In genomic region chr6:31272431-31272830, GRCh38 we compare ENCODE assay signal across 8 cellular contexts. TPM values are rescaled to one million over a fixed set of nuclear protein-coding genes. Genes with fewer than 3 reads are reported as not detected.
DNase-seq lines count a peak whose midpoint lies in the region; ATAC-seq and TF ChIP-seq lines count a peak whose summit lies in the region.

No MANE protein-coding gene starts in this region.

- no peaks in the 10 kb centered on the region for H3K79me2 ChIP-seq in neural cell (replicated peaks; ENCODE audit: insufficient read depth, low read length)

- H3K27ac Mint-ChIP-seq in activated CD4-positive, alpha-beta T cell treated with anti-CD3 and anti-CD28 coated beads for 36 hours: peak overlapping the region; percentile 99

- no peaks in the 10 kb centered on the region for H3K9me3 Mint-ChIP-seq in activated CD4-positive, alpha-beta T cell treated with anti-CD3 and anti-CD28 coated beads for 36 hours (ENCODE audit: low read depth)

- CTCF ChIA-PET in activated CD4-positive, alpha-beta T cell treated with anti-CD3 and anti-CD28 coated beads for 36 hours (lab: Charles Lee): interaction anchor here (0.6 to 1.0 kb wide), 3 partner anchors 68 to 96 kb away, joined by 3 to 4 read pairs (median 3); no protein-coding TSS in a partner anchor

- no peak for TF ChIP-seq RAD21 in neural cell (conservative IDR thresholded peaks at IDR 0.05)

- no peak overlapping the region for H2AFZ ChIP-seq in neural cell (ENCODE audit: low read depth, low read length)

- TF ChIP-seq CTCF in Peyer's patch (IDR thresholded peaks at IDR 0.05) (no peak), epithelial cell of esophagus (IDR thresholded peaks at IDR 0.05; ENCODE audit: insufficient read depth, low read depth, low read length, missing control alignments) (no peak), neural cell (IDR thresholded peaks at IDR 0.05; ENCODE audit: poor library complexity, severe bottlenecking) (no peak)

- H3K4me3 ChIP-seq in Peyer's patch (peak overlapping the region; percentile 48 to 93 (median 86)), epithelial cell of esophagus (ENCODE audit: low read length) (peak overlapping the region; percentile 78), neural cell (ENCODE audit: low read length) (peak overlapping the region; percentile 73)

- H3K27me3 ChIP-seq in Peyer's patch (no peaks in the 10 kb centered on the region), neural cell (ENCODE audit: insufficient read depth, low read depth, low read length) (peaks cover 3% of the 10 kb centered on the region)

- no peak for TF ChIP-seq POLR2A in Peyer's patch (IDR thresholded peaks at IDR 0.05)

- H3K9me3 ChIP-seq in Peyer's patch (no peaks in the 10 kb centered on the region), neural cell (ENCODE audit: low read length) (no peaks in the 10 kb centered on the region)

- peaks cover 54% of the 10 kb centered on the region for H3K4me1 Mint-ChIP-seq in activated CD4-positive, alpha-beta T cell treated with anti-CD3 and anti-CD28 coated beads for 36 hours

- H3K36me3 ChIP-seq in Peyer's patch (peaks cover 0 to 7% (median 0%) of the 10 kb centered on the region in 3 donors), neural cell (ENCODE audit: insufficient read depth, low read length) (no peaks in the 10 kb centered on the region)

- DNase-seq in activated CD4-positive, alpha-beta T cell treated with anti-CD3 and anti-CD28 coated beads for 36 hours: peak; percentile 29
- no peak for DNase-seq in activated CD4-positive, alpha-beta T cell treated with anti-CD3 and anti-CD28 coated beads for 48 hours
- DNase-seq in Peyer's patch: peak in 1 of 3 donors; percentile 38
- peak; percentile 4 for DNase-seq in epithelial cell of esophagus (ENCODE audit: low read depth)
- DNase-seq in activated CD4-positive, CD25-positive, alpha-beta regulatory T cell (lab: John Stamatoyannopoulos, UW): no peak
- no peak for DNase-seq in NCI-H1436 treated with DMSO at 0.1 percent for 48 hours (lab: John Stamatoyannopoulos, UW)

- no peaks in the 10 kb centered on the region for H4K20me1 ChIP-seq in neural cell (ENCODE audit: insufficient read depth)

- no peaks in the 10 kb centered on the region for H3K27me3 Mint-ChIP-seq in activated CD4-positive, alpha-beta T cell treated with anti-CD3 and anti-CD28 coated beads for 36 hours

- TF ChIP-seq EP300 in neural cell (conservative IDR thresholded peaks at IDR 0.05; ENCODE audit: poor library complexity, severe bottlenecking): no peak

- H3K36me3 Mint-ChIP-seq in activated CD4-positive, alpha-beta T cell treated with anti-CD3 and anti-CD28 coated beads for 36 hours (ENCODE audit: low read depth): peaks cover 43% of the 10 kb centered on the region

- intact Hi-C loops in activated CD4-positive, alpha-beta T cell treated with anti-CD3 and anti-CD28 coated beads for 36 hours (cut with DNase I, micrococcal nuclease): loop anchor here (1.0 to 5.0 kb wide), 9 partner anchors 60 to 655 kb away; partner anchors contain the start of genes HLA-B (in 1 of the 2), MRPS18B (in 1 of the 2), PPP1R10 (in 1 of the 2) and TCF19 (in 1 of the 2)

- no peak overlapping the region for H3K4me2 ChIP-seq in neural cell (ENCODE audit: low read length)

- no peaks in the 10 kb centered on the region for H3F3A ChIP-seq in neural cell (ENCODE audit: insufficient read depth, low read length, poor library complexity, severe bottlenecking)

- POLR2A ChIA-PET in activated CD4-positive, alpha-beta T cell treated with anti-CD3 and anti-CD28 coated beads for 36 hours (lab: Charles Lee): no interaction called here

- peak overlapping the region; percentile 53 for H3K9ac ChIP-seq in neural cell (ENCODE audit: low read length)

- H3K9me2 ChIP-seq in neural cell (ENCODE audit: insufficient read depth, low read length): no peaks in the 10 kb centered on the region

- no peak for ATAC-seq in activated CD4-positive, alpha-beta T cell treated with anti-CD3 and anti-CD28 coated beads for 36 hours
- no peak for ATAC-seq in activated CD4-positive, CD25-positive, alpha-beta regulatory T cell treated with anti-CD3 and anti-CD28 coated beads, Interleukin-2, amount 50 U/mL, for 24 hours

- H3K4me1 ChIP-seq in Peyer's patch: no peaks in the 10 kb centered on the region

- peak overlapping the region; percentile 95 for H3K4me3 Mint-ChIP-seq in activated CD4-positive, alpha-beta T cell treated with anti-CD3 and anti-CD28 coated beads for 36 hours

- H3K27ac ChIP-seq in Peyer's patch: peak overlapping the region; percentile 79 to 100 (median 98)
- H3K27ac ChIP-seq in neural cell (ENCODE audit: low read length): no peak overlapping the region

TF ChIP-seq in neural cell, 6 proteins besides CTCF, POLR2A, EP300 and RAD21:
- TF ChIP-seq MXI1 (conservative IDR thresholded peaks at IDR 0.05; ENCODE audit: poor library complexity, severe bottlenecking) (no peak), EZH2 (IDR thresholded peaks at IDR 0.05; ENCODE audit: borderline replicate concordance, insufficient read depth, low read length, poor library complexity, severe bottlenecking) (no peak), POLR2AphosphoS5 (IDR thresholded peaks at IDR 0.05) (no peak), TAF1 (IDR thresholded peaks at IDR 0.05; ENCODE audit: low read depth) (no peak), SMC3 (conservative IDR thresholded peaks at IDR 0.05; ENCODE audit: poor library complexity) (no peak), REST (IDR thresholded peaks at IDR 0.05; ENCODE audit: borderline replicate concordance) (no peak)
TF ChIP-seq in neural cell: peak in this region for 0.

RNA-seq across cellular contexts. Expression of gene HLA-C, which starts 0.5 kb away (rescaled TPM):
- total RNA-seq in activated CD4-positive, alpha-beta T cell treated with anti-CD3 and anti-CD28 coated beads for 36 hours: 100 to 1,000 TPM; 660 to 678 TPM
- total RNA-seq in Peyer's patch: 1,000 to 10,000 TPM in 2 of 4 donors, 100 to 1,000 TPM in 2; 144 to 1,614 (median 839) TPM
- 18.0 and 33.6 TPM in 2 replicates for polyA plus RNA-seq in neural cell
- polyA minus RNA-seq in neural cell: 7.4 and 10.0 TPM in 2 replicates

Comparison
In these comparisons a context has a peak if more than half of its experiments do, and no peak if none do; other contexts are left out.
1. DNase-seq: peak in activated CD4-positive, alpha-beta T cell treated with anti-CD3 and anti-CD28 coated beads for 36 hours (single experiment) and epithelial cell of esophagus (single experiment); none in activated CD4-positive, alpha-beta T cell treated with anti-CD3 and anti-CD28 coated beads for 48 hours (single experiment), activated CD4-positive, CD25-positive, alpha-beta regulatory T cell (0 of 4) and NCI-H1436 treated with DMSO at 0.1 percent for 48 hours (single experiment).
2. Peak in every context shown above with its lines, with median percentiles within 50 percentile points of each other: H3K4me3 ChIP-seq.